28 cellular contexts compared by ENCODE assay signal in genomic region chr2:51859260-51859659, GRCh38.
"Had no signal": no experiment of that assay in that cellular context is flagged by ENCODE, and none has a peak within 500 bp of the region (broad histone marks: within the 10 kb centered on the region; RNA-seq: fewer than 3 reads in every experiment).

No MANE protein-coding gene starts in this region.

- H3K27me3 ChIP-seq: neural progenitor cell, ovary, spleen, suprapubic skin, testis, tibial artery, transverse colon, upper lobe of right lung, uterus had no signal

- DNase-seq: natural killer cell; occipital lobe; ovary; posterior cingulate gyrus; psoas muscle; right cardiac atrium; spleen; stimulated activated CD4-positive, alpha-beta T cell treated with anti-CD3 and anti-CD28 coated beads, Interleukin-12 subunit alpha, Interleukin-12 subunit beta, amount 100 ng/mL, for 4 hours; stimulated activated CD4-positive, alpha-beta T cell treated with anti-CD3 and anti-CD28 coated beads, Interleukin-1b, Interleukin-23, amount 100 ng/mL, for 48 hours; stimulated activated CD4-positive, alpha-beta T cell treated with anti-CD3 and anti-CD28 coated beads, Interleukin-4, amount 100 ng/mL, for 1 hour; stimulated activated CD4-positive, alpha-beta T cell treated with anti-CD3 and anti-CD28 coated beads, Interleukin-4, amount 100 ng/mL, for 4 hours; stimulated activated CD8-positive, alpha-beta memory T cell treated with anti-CD3 and anti-CD28 coated beads, Interleukin-4, amount 100 ng/mL, for 48 hours; stimulated activated naive CD4-positive, alpha-beta T cell; stimulated activated naive CD8-positive, alpha-beta T cell treated with anti-CD3 and anti-CD28 coated beads, Interleukin-15, amount 100 ng/mL, for 72 hours; stimulated activated naive CD8-positive, alpha-beta T cell treated with anti-CD3 and anti-CD28 coated beads, Interleukin-15, Interleukin-2, amounts not matched to agents 100 U/mL and 50 U/mL, for 24 hours; substantia nigra; testis; tibial artery; transverse colon; upper lobe of right lung; uterus had no signal

- H3K4me1 ChIP-seq: neural progenitor cell, parathyroid adenoma, psoas muscle, spleen, suprapubic skin, testis, tibial artery, transverse colon, upper lobe of right lung, uterus had no signal

- H2AFZ ChIP-seq: neural progenitor cell, parathyroid adenoma had no signal

- H3K36me3 ChIP-seq: neural progenitor cell, ovary, spleen, suprapubic skin, tibial artery, transverse colon, upper lobe of right lung, uterus had no signal

- ATAC-seq: natural killer cell; psoas muscle; right cardiac atrium; sciatic nerve; stimulated activated memory B cell treated with anti-CD40 and anti-IgM and Interleukin-4, amounts not matched to agents 10 μg/mL and 1 μg/mL and 100 μg/mL, for 72 hours; stimulated activated naive CD8-positive, alpha-beta T cell treated with anti-CD3 and anti-CD28 coated beads, Interleukin-15, amount 100 ng/mL, for 72 hours; stimulated activated naive CD8-positive, alpha-beta T cell treated with anti-CD3 and anti-CD28 coated beads, Interleukin-15, Interleukin-2, amounts not matched to agents 100 U/mL and 50 U/mL, for 24 hours; upper lobe of right lung had no signal

- H3K4me3 ChIP-seq: neural progenitor cell, ovary, psoas muscle, skin epidermis, smooth muscle cell, spleen, suprapubic skin, testis, tibial artery, transverse colon, upper lobe of right lung, uterus had no signal

- H3K79me2 ChIP-seq: parathyroid adenoma had no signal

- H3K9me3 ChIP-seq: ovary, psoas muscle, testis, tibial artery, transverse colon, uterus had no signal

- H3K4me2 ChIP-seq: neural progenitor cell, smooth muscle cell had no signal

- H3K27ac ChIP-seq: neural progenitor cell, ovary, parathyroid adenoma, psoas muscle, skin epidermis, spleen, suprapubic skin, testis, tibial artery, transverse colon, upper lobe of right lung, uterus had no signal

- H3K9ac ChIP-seq: neural progenitor cell, parathyroid adenoma had no signal
